ENCODE assay signal across 1 cellular context in the genomic region with DNA sequence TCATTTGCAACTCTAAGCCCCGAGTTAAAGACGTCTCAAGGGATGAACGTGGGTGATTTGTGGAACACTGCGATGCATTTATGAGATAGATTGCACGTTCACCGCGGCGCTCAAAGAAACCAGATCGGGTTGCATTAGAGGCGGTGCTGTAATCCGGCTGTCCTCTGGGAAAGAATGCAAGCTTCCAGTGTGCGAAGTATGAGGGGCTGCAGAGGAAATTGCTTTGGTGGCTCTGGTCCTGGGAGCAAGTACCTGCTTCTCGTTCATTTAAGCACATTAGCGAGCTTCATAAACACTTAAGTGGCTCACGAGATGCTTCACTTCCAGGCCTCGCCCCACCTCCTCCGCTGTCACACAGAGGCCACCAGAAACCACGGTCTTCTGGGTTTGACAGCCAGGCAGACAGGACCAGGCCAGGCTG.
TF ChIP-seq lines count a peak whose summit lies in the region.

No MANE protein-coding gene starts in this region.

TF ChIP-seq in GM23338, 12 proteins besides CTCF, POLR2A, EP300 and RAD21 (continued from another document):
- TF ChIP-seq, protein P1, sequence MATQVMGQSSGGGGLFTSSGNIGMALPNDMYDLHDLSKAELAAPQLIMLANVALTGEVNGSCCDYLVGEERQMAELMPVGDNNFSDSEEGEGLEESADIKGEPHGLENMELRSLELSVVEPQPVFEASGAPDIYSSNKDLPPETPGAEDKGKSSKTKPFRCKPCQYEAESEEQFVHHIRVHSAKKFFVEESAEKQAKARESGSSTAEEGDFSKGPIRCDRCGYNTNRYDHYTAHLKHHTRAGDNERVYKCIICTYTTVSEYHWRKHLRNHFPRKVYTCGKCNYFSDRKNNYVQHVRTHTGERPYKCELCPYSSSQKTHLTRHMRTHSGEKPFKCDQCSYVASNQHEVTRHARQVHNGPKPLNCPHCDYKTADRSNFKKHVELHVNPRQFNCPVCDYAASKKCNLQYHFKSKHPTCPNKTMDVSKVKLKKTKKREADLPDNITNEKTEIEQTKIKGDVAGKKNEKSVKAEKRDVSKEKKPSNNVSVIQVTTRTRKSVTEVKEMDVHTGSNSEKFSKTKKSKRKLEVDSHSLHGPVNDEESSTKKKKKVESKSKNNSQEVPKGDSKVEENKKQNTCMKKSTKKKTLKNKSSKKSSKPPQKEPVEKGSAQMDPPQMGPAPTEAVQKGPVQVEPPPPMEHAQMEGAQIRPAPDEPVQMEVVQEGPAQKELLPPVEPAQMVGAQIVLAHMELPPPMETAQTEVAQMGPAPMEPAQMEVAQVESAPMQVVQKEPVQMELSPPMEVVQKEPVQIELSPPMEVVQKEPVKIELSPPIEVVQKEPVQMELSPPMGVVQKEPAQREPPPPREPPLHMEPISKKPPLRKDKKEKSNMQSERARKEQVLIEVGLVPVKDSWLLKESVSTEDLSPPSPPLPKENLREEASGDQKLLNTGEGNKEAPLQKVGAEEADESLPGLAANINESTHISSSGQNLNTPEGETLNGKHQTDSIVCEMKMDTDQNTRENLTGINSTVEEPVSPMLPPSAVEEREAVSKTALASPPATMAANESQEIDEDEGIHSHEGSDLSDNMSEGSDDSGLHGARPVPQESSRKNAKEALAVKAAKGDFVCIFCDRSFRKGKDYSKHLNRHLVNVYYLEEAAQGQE (IDR thresholded peaks at IDR 0.05; ENCODE audit: unreplicated experiment) = no peak
- TF ChIP-seq JUNB (IDR thresholded peaks at IDR 0.05; ENCODE audit: unreplicated experiment) (no peak), EZH2 (IDR thresholded peaks at IDR 0.05; ENCODE audit: low read depth, unreplicated experiment) (no peak), POLR2AphosphoS5 (IDR thresholded peaks at IDR 0.05; ENCODE audit: low read depth) (no peak), STAT1 (IDR thresholded peaks at IDR 0.05; ENCODE audit: unreplicated experiment) (no peak), CREB1 (CRISPR knock-in tag; IDR thresholded peaks at IDR 0.05; ENCODE audit: low read depth) (no peak)
- TF ChIP-seq, protein P2, sequence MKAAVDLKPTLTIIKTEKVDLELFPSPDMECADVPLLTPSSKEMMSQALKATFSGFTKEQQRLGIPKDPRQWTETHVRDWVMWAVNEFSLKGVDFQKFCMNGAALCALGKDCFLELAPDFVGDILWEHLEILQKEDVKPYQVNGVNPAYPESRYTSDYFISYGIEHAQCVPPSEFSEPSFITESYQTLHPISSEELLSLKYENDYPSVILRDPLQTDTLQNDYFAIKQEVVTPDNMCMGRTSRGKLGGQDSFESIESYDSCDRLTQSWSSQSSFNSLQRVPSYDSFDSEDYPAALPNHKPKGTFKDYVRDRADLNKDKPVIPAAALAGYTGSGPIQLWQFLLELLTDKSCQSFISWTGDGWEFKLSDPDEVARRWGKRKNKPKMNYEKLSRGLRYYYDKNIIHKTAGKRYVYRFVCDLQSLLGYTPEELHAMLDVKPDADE (IDR thresholded peaks at IDR 0.05) = no peak
TF ChIP-seq in GM23338: peak in this region for 0.
